Comparison of ENCODE assay signal across 17 cellular contexts in genomic region chr2:96799623-96799935, GRCh38. TPM values are rescaled to one million over a fixed set of nuclear protein-coding genes. Genes with fewer than 3 reads are reported as not detected.
DNase-seq lines count a peak whose midpoint lies in the region; ATAC-seq, FAIRE-seq and TF ChIP-seq lines count a peak whose summit lies in the region.
"Had no signal": no experiment of that assay in that cellular context is flagged by ENCODE, and none has a peak within 500 bp of the region (broad histone marks: within the 10 kb centered on the region; RNA-seq: fewer than 3 reads in every experiment).

No MANE protein-coding gene starts in this region.

- H3K27me3 Mint-ChIP-seq in memory B cell (no peaks in the 10 kb centered on the region), progenitor cell of endocrine pancreas (no peaks in the 10 kb centered on the region)

- 89 to 93% (median 90%) methylated on average over 8 of the region's 8 CpGs for WGBS in adipose tissue, 3 donors
- 87 to 96% (median 91%) methylated on average over 8 of the region's 8 CpGs for WGBS in spleen, 5 donors

- H3K4me3 Mint-ChIP-seq in memory B cell: no peak overlapping the region
- H3K4me3 Mint-ChIP-seq in progenitor cell of endocrine pancreas (ENCODE audit: low read depth): no peak overlapping the region
- H3K4me3 Mint-ChIP-seq: CD14-positive monocyte; CD8-positive, alpha-beta T cell had no signal

- peaks cover 0 to 51% (median 29%) of the 10 kb centered on the region in 6 donors for H3K36me3 ChIP-seq in spleen

- no peak overlapping the region for H3K4me3 ChIP-seq in spleen

- no peaks in the 10 kb centered on the region for H3K9me3 ChIP-seq in spleen

- ATAC-seq in memory B cell (ENCODE audit: low read depth) (no peak), HG03039 (IDR thresholded peaks at IDR 0.05; ENCODE audit: unreplicated experiment) (no peak)
- ATAC-seq: CD8-positive, alpha-beta T cell had no signal

- peaks cover 4% of the 10 kb centered on the region for H3K4me1 Mint-ChIP-seq in memory B cell
- H3K4me1 Mint-ChIP-seq in progenitor cell of endocrine pancreas (ENCODE audit: low read depth): no peaks in the 10 kb centered on the region
- H3K4me1 Mint-ChIP-seq: CD14-positive monocyte had no signal

- H3K27ac Mint-ChIP-seq in memory B cell: peak overlapping the region; percentile 43
- H3K27ac Mint-ChIP-seq in progenitor cell of endocrine pancreas: no peak overlapping the region
- H3K27ac Mint-ChIP-seq: CD8-positive, alpha-beta T cell had no signal

- TF ChIP-seq POLR2A in spleen (IDR thresholded peaks at IDR 0.05): no peak
- TF ChIP-seq POLR2A in GM12892 (IDR thresholded peaks at IDR 0.05; ENCODE audit: low read depth, low read length): no peak

- DNase-seq in DMS 273 (lab: John Stamatoyannopoulos, UW; ENCODE audit: unreplicated experiment): peak; percentile 49
- DNase-seq in memory B cell (ENCODE audit: low spot score in 2 of 2): no peak
- peak; percentile 54 for DNase-seq in spleen
- DNase-seq in GM12892 (ENCODE audit: insufficient read length): no peak
- DNase-seq in progenitor cell of endocrine pancreas (ENCODE audit: low spot score, unreplicated experiment): no peak
- DNase-seq in inferior parietal cortex (ENCODE audit: extremely low spot score): no peak
- DNase-seq: CD8-positive, alpha-beta T cell; COR-L47; DMS53; IMR-90 had no signal

- H3K27me3 ChIP-seq in spleen (replicated peaks in 1 of 7): no peaks in the 10 kb centered on the region

- H3K27ac ChIP-seq in adipose tissue (ENCODE audit: low read depth, low read length) (peak overlapping the region; percentile 19), spleen (no peak overlapping the region)
- H3K27ac ChIP-seq: 22Rv1 had no signal

- H3K4me1 ChIP-seq in spleen: peaks cover 5 to 32% (median 16%) of the 10 kb centered on the region in 6 donors

- FAIRE-seq in GM12892 (lab: Jason Lieb, UNC): no peak
- FAIRE-seq: D721Med, GM18507, H54 had no signal

- intact Hi-C loops in spleen (cut with DNase I; ENCODE audit: low total_unique reads): no loop called here

- no peaks in the 10 kb centered on the region for H3K9me3 Mint-ChIP-seq in memory B cell
- no peaks in the 10 kb centered on the region for H3K9me3 Mint-ChIP-seq in progenitor cell of endocrine pancreas (ENCODE audit: low read depth)
- H3K9me3 Mint-ChIP-seq: CD14-positive monocyte; CD8-positive, alpha-beta T cell had no signal

- H3K36me3 Mint-ChIP-seq in memory B cell (peaks cover 14% of the 10 kb centered on the region), progenitor cell of endocrine pancreas (ENCODE audit: insufficient read depth) (peaks cover 2% of the 10 kb centered on the region)

- TF ChIP-seq CTCF in spleen (IDR thresholded peaks at IDR 0.05 in 8 of 11, conservative IDR thresholded peaks at IDR 0.05 in 3 of 11) (no peak), progenitor cell of endocrine pancreas (IDR thresholded peaks at IDR 0.05; ENCODE audit: unreplicated experiment) (no peak)

RNA-seq across cellular contexts. Expression of gene CNNM3, which starts 16.5 kb away (rescaled TPM):
- polyA plus RNA-seq in adipose tissue (10 to 100 TPM in 1 of 3 donors, 1 to 10 TPM in 2; 3.6 to 17.9 (median 8.3) TPM), spleen (1 to 10 TPM; 3.7 to 7.8 (median 3.7) TPM)
- total RNA-seq in spleen (10 to 100 TPM; 20.7 to 37.8 (median 25.6) TPM), progenitor cell of endocrine pancreas (48.4 and 54.0 TPM in 2 replicates)
- 5.3 TPM for polyA plus RNA-seq in GM12892 (2012; ENCODE audit: missing spikeins)

RNA-seq across cellular contexts. Expression of gene CNNM4, which starts 38.9 kb away (rescaled TPM):
- polyA plus RNA-seq in adipose tissue (1 to 10 TPM in 2 of 3 donors, under 1 TPM in 1; 0.79 to 4.1 (median 2.1) TPM), spleen (1 to 10 TPM; 1.5 to 3.3 (median 2.8) TPM)
- total RNA-seq in spleen (10 to 100 TPM in 3 of 7 donors, 1 to 10 TPM in 4; 5.7 to 14.4 (median 9.4) TPM), progenitor cell of endocrine pancreas (10.7 and 11.1 TPM in 2 replicates)
- polyA plus RNA-seq in GM12892 (2012; ENCODE audit: missing spikeins): 5.5 TPM

RNA-seq across cellular contexts. Expression of gene ANKRD23, which starts 44.2 kb away (rescaled TPM):
- polyA plus RNA-seq in adipose tissue (1 to 10 TPM in 2 of 3 donors, under 1 TPM in 1; 0.22 to 2.7 (median 1.0) TPM), spleen (1 to 10 TPM; 2.4 to 4.9 (median 3.9) TPM)
- total RNA-seq in spleen (10 to 100 TPM in 3 of 7 donors, 1 to 10 TPM in 4; 4.6 to 19.8 (median 9.3) TPM), progenitor cell of endocrine pancreas (6.1 and 8.3 TPM in 2 replicates)
- 2.5 TPM for polyA plus RNA-seq in GM12892 (2012; ENCODE audit: missing spikeins)
- polyA plus RNA-seq: CD14-positive monocyte had no signal

RNA-seq across cellular contexts. Expression of gene ANKRD39, which starts 58.2 kb away (rescaled TPM):
- polyA plus RNA-seq in adipose tissue: 10 to 100 TPM in 2 of 3 donors, 1 to 10 TPM in 1; 9.4 to 14.5 (median 11.0) TPM
- total RNA-seq in spleen: 10 to 100 TPM; 13.6 to 32.2 (median 22.5) TPM
- 10 to 100 TPM; 13.7 to 17.7 (median 15.8) TPM for polyA plus RNA-seq in spleen
- polyA plus RNA-seq in GM12892 (2012; ENCODE audit: missing spikeins): 14.0 TPM
- total RNA-seq in progenitor cell of endocrine pancreas: 16.1 and 17.4 TPM in 2 replicates

RNA-seq across cellular contexts. Expression of gene LMAN2L, which starts 59.7 kb away (rescaled TPM):
- 10 to 100 TPM in 2 of 3 donors, 1 to 10 TPM in 1; 6.2 to 11.7 (median 10.2) TPM for polyA plus RNA-seq in adipose tissue
- 10 to 100 TPM in 4 of 7 donors, 1 to 10 TPM in 3; 8.7 to 15.4 (median 10.8) TPM for total RNA-seq in spleen
- 1 to 10 TPM; 5.8 to 7.1 (median 7.1) TPM for polyA plus RNA-seq in spleen
- polyA plus RNA-seq in GM12892 (2012; ENCODE audit: missing spikeins): 8.4 TPM
- total RNA-seq in progenitor cell of endocrine pancreas: 34.0 and 36.0 TPM in 2 replicates

Comparison
In these comparisons a context has a peak if more than half of its experiments do, and no peak if none do; other contexts are left out.
1. DNase-seq: peak in DMS 273 (single experiment) and spleen (single experiment); none in memory B cell (0 of 2), GM12892 (single experiment), progenitor cell of endocrine pancreas (single experiment) and inferior parietal cortex (single experiment).